ENCODE assay signal across 1 cellular context in genomic region chr10:71748671-71749191, GRCh38.
TF ChIP-seq lines count a peak whose summit lies in the region.

No MANE protein-coding gene starts in this region.

TF ChIP-seq in K562, 482 proteins besides CTCF, POLR2A, EP300 and RAD21 (continued from another document and continues in another):
- TF ChIP-seq ELK3 (CRISPR knock-in tag; IDR thresholded peaks at IDR 0.05) (peak; percentile 47; the same call in 1 of the 2 replicates), YY1 (IDR thresholded peaks at IDR 0.05; ENCODE audit: borderline replicate concordance in 1 of 3, control insufficient read depth in 1 of 3, extremely low read depth in 1 of 3, insufficient read depth in 3 of 3, insufficient read length in 1 of 3, insufficient replicate concordance in 2 of 3, low read depth in 1 of 3, low read length in 2 of 3) (peak in 1 of 3 experiments; percentile 22), CLOCK (CRISPR knock-in tag; IDR thresholded peaks at IDR 0.05; ENCODE audit: borderline replicate concordance) (no peak), ZNF778 (CRISPR knock-in tag; IDR thresholded peaks at IDR 0.05) (no peak), ZFP30 (CRISPR knock-in tag; IDR thresholded peaks at IDR 0.05; ENCODE audit: borderline replicate concordance) (no peak), STAT5A (IDR thresholded peaks at IDR 0.05; ENCODE audit: borderline replicate concordance, low read length) (no peak), IRF2 (CRISPR knock-in tag; IDR thresholded peaks at IDR 0.05) (no peak), FOXP1 (CRISPR knock-in tag; IDR thresholded peaks at IDR 0.05) (peak; percentile 76; the same call in 1 of the 2 replicates), GTF2B (IDR thresholded peaks at IDR 0.05; ENCODE audit: extremely low read depth, insufficient read length) (no peak), ARID2 (IDR thresholded peaks at IDR 0.05) (no peak), SP1 (CRISPR knock-in tag; IDR thresholded peaks at IDR 0.05) (no peak), ZNF239 (CRISPR knock-in tag; IDR thresholded peaks at IDR 0.05) (peak; percentile 46; the same call in 1 of the 2 replicates), KDM2B (CRISPR knock-in tag; IDR thresholded peaks at IDR 0.05) (no peak), ZKSCAN8 (CRISPR knock-in tag; IDR thresholded peaks at IDR 0.05) (no peak), HNRNPL (IDR thresholded peaks at IDR 0.05; ENCODE audit: low read depth, low read length) (0 out of 2 replicates have a peak, but pooled peaks have one; percentile 41), HDAC2 (IDR thresholded peaks at IDR 0.05) (no peak), CBX3 (IDR thresholded peaks at IDR 0.05; ENCODE audit: borderline replicate concordance in 1 of 2, low read length in 2 of 2) (no peak), GTF2F1 (IDR thresholded peaks at IDR 0.05; ENCODE audit: low read depth, low read length) (no peak), THRAP3 (IDR thresholded peaks at IDR 0.05; ENCODE audit: borderline replicate concordance) (no peak), HES1 (IDR thresholded peaks at IDR 0.05; ENCODE audit: low read depth) (no peak), HDAC8 (tag; IDR thresholded peaks at IDR 0.05) (0 out of 2 replicates have a peak, but pooled peaks have one; percentile 55), NRF1 (conservative IDR thresholded peaks at IDR 0.05 in 1 of 2, IDR thresholded peaks at IDR 0.05 in 1 of 2) (no peak), SIN3B (IDR thresholded peaks at IDR 0.05; ENCODE audit: low read depth) (no peak), KLF1 (tag; IDR thresholded peaks at IDR 0.05) (no peak), ZNF41 (CRISPR knock-in tag; conservative IDR thresholded peaks at IDR 0.05) (no peak), ASH1L (IDR thresholded peaks at IDR 0.05; ENCODE audit: borderline replicate concordance, low read depth, partially characterized antibody) (no peak), ZFP1 (CRISPR knock-in tag; IDR thresholded peaks at IDR 0.05) (no peak), ZNF707 (CRISPR knock-in tag; conservative IDR thresholded peaks at IDR 0.05) (no peak), ATF3 (IDR thresholded peaks at IDR 0.05) (no peak), ATF3 (CRISPR knock-in tag; conservative IDR thresholded peaks at IDR 0.05) (no peak), ATF7 (IDR thresholded peaks at IDR 0.05) (no peak), ZNF830 (CRISPR knock-in tag; IDR thresholded peaks at IDR 0.05) (no peak; the same call in 1 of the 2 replicates), NR2F6 (CRISPR knock-in tag; IDR thresholded peaks at IDR 0.05) (no peak), YBX1 (IDR thresholded peaks at IDR 0.05) (no peak), ILF3 (IDR thresholded peaks at IDR 0.05; ENCODE audit: borderline replicate concordance) (no peak), UBTF (IDR thresholded peaks at IDR 0.05; ENCODE audit: borderline replicate concordance in 1 of 2, low read depth in 2 of 2, low read length in 2 of 2) (no peak), ZBTB7A (IDR thresholded peaks at IDR 0.05; ENCODE audit: borderline replicate concordance, control insufficient read depth, low read depth, low read length) (no peak), BRD9 (IDR thresholded peaks at IDR 0.05; ENCODE audit: low read depth, partially characterized antibody) (no peak), ZNF589 (CRISPR knock-in tag; IDR thresholded peaks at IDR 0.05; ENCODE audit: low read depth) (peak; percentile 86), SMAD3 (CRISPR knock-in tag; conservative IDR thresholded peaks at IDR 0.05) (peak; percentile 30; the same call in 1 of the 2 replicates), NUFIP1 (IDR thresholded peaks at IDR 0.05; ENCODE audit: partially characterized antibody) (no peak), GABPA (tag; conservative IDR thresholded peaks at IDR 0.05; ENCODE audit: low read depth) (peak; percentile 56), ZNF518B (CRISPR knock-in tag; IDR thresholded peaks at IDR 0.05) (no peak), SRF (CRISPR knock-in tag; IDR thresholded peaks at IDR 0.05) (0 out of 4 replicates have a peak, but pooled peaks of 1 of the 2 experiments have one; percentile 31), KLF6 (CRISPR knock-in tag; IDR thresholded peaks at IDR 0.05; ENCODE audit: borderline replicate concordance) (peak; percentile 70; the same call in 1 of the 2 replicates), LCOR (CRISPR knock-in tag; IDR thresholded peaks at IDR 0.05) (no peak), PCBP2 (IDR thresholded peaks at IDR 0.05; ENCODE audit: low read depth, low read length, poor library complexity, severe bottlenecking) (no peak)
- TF ChIP-seq, protein P1, sequence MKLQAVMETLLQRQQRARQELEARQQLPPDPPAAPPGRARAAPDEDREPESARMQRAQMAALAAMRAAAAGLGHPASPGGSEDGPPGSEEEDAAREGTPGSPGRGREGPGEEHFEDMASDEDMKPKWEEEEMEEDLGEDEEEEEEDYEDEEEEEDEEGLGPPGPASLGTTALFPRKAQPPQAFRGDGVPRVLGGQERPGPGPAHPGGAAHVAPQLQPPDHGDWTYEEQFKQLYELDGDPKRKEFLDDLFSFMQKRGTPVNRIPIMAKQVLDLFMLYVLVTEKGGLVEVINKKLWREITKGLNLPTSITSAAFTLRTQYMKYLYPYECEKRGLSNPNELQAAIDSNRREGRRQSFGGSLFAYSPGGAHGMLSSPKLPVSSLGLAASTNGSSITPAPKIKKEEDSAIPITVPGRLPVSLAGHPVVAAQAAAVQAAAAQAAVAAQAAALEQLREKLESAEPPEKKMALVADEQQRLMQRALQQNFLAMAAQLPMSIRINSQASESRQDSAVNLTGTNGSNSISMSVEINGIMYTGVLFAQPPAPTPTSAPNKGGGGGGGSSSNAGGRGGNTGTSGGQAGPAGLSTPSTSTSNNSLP (IDR thresholded peaks at IDR 0.05; ENCODE audit: borderline replicate concordance, low read depth, low read length): no peak
- TF ChIP-seq, protein P2, sequence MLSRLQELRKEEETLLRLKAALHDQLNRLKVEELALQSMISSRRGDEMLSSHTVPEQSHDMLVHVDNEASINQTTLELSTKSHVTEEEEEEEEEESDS (CRISPR knock-in tag; IDR thresholded peaks at IDR 0.05): no peak
- TF ChIP-seq, protein P3, sequence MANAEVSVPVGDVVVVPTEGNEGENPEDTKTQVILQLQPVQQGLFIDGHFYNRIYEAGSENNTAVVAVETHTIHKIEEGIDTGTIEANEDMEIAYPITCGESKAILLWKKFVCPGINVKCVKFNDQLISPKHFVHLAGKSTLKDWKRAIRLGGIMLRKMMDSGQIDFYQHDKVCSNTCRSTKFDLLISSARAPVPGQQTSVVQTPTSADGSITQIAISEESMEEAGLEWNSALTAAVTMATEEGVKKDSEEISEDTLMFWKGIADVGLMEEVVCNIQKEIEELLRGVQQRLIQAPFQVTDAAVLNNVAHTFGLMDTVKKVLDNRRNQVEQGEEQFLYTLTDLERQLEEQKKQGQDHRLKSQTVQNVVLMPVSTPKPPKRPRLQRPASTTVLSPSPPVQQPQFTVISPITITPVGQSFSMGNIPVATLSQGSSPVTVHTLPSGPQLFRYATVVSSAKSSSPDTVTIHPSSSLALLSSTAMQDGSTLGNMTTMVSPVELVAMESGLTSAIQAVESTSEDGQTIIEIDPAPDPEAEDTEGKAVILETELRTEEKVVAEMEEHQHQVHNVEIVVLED (CRISPR knock-in tag; IDR thresholded peaks at IDR 0.05): 0 out of 2 replicates have a peak, but pooled peaks have one; percentile 2
- TF ChIP-seq, protein P4, sequence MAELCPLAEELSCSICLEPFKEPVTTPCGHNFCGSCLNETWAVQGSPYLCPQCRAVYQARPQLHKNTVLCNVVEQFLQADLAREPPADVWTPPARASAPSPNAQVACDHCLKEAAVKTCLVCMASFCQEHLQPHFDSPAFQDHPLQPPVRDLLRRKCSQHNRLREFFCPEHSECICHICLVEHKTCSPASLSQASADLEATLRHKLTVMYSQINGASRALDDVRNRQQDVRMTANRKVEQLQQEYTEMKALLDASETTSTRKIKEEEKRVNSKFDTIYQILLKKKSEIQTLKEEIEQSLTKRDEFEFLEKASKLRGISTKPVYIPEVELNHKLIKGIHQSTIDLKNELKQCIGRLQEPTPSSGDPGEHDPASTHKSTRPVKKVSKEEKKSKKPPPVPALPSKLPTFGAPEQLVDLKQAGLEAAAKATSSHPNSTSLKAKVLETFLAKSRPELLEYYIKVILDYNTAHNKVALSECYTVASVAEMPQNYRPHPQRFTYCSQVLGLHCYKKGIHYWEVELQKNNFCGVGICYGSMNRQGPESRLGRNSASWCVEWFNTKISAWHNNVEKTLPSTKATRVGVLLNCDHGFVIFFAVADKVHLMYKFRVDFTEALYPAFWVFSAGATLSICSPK (IDR thresholded peaks at IDR 0.05; ENCODE audit: borderline replicate concordance): no peak
